Comparison of ENCODE assay signal across 8 cellular contexts in genomic region chr12:56684745-56685369, GRCh38. TPM values are rescaled to one million over a fixed set of nuclear protein-coding genes. Genes with fewer than 3 reads are reported as not detected.
DNase-seq lines count a peak whose midpoint lies in the region; ATAC-seq, FAIRE-seq and TF ChIP-seq lines count a peak whose summit lies in the region.

No MANE protein-coding gene starts in this region.

- POLR2A ChIA-PET in Caco-2 (lab: Charles Lee) (interaction anchor here (0.7 kb wide), 1 partner anchor 40 kb away, joined by 3 read pairs; the partner anchor contains the start of gene NACA), endothelial cell of umbilical vein (lab: Charles Lee) (interaction anchor here (0.7 kb wide), 1 partner anchor 925 kb away, joined by 8 read pairs; no protein-coding TSS in a partner anchor)

- dilution Hi-C loops in endothelial cell of umbilical vein (cut with MboI; ENCODE audit: extremely low pct_ligation_motif_present, low sequenced_read_pairs), result no loop called here

- intact Hi-C loops in Caco-2 (cut with micrococcal nuclease; ENCODE audit: unreplicated experiment), result no loop called here
- intact Hi-C loops in endothelial cell of umbilical vein (cut with micrococcal nuclease), result loop anchor here (5.0 kb wide), 1 partner anchor 402 kb away; the partner anchor contains the start of gene NAB2

- ATAC-seq in HG03457 (IDR thresholded peaks at IDR 0.05; ENCODE audit: unreplicated experiment) (no peak), GM18861 (IDR thresholded peaks at IDR 0.05; ENCODE audit: unreplicated experiment) (no peak)

- H3K9me3 ChIP-seq in Caco-2 (no peaks in the 10 kb centered on the region), OCI-LY3 (ENCODE audit: insufficient read depth, low read length) (no peaks in the 10 kb centered on the region), endothelial cell of umbilical vein (replicated peaks; ENCODE audit: control insufficient read depth, insufficient read depth, low read length) (no peaks in the 10 kb centered on the region), osteoblast (ENCODE audit: low read depth, low read length) (no peaks in the 10 kb centered on the region)

- no peak overlapping the region for H3K27ac Mint-ChIP-seq in Caco-2 (ENCODE audit: unreplicated experiment)

- CTCF ChIA-PET in Caco-2 (lab: Charles Lee) (interaction anchor here (0.7 to 1.1 kb wide), 2 partner anchors 48 kb away, joined by 3 to 4 read pairs; no protein-coding TSS in a partner anchor), endothelial cell of umbilical vein (lab: Charles Lee) (interaction anchor here (1.0 to 1.7 kb wide), 5 partner anchors 39 to 439 kb away, joined by 3 to 12 read pairs (median 3); no protein-coding TSS in a partner anchor)

- DNase-seq in Caco-2 (no peak), endothelial cell of umbilical vein (ENCODE audit: low read depth, low spot score) (peak; percentile 27), osteoblast (ENCODE audit: insufficient read length, low spot score, missing footprints) (peak; percentile 42), GM12891 (ENCODE audit: insufficient read length, low spot score) (no peak), globus pallidus (ENCODE audit: low spot score) (no peak)

- H3K4me3 Mint-ChIP-seq in Caco-2 (ENCODE audit: unreplicated experiment), result peak overlapping the region; percentile 42

- H4K20me1 ChIP-seq in OCI-LY3 (ENCODE audit: insufficient read depth, low read length) (peaks cover 53% of the 10 kb centered on the region), endothelial cell of umbilical vein (replicated peaks; ENCODE audit: control insufficient read depth, extremely low read depth, insufficient read depth, low read length) (peaks cover 4% of the 10 kb centered on the region), osteoblast (ENCODE audit: insufficient read depth, low read length) (peaks cover 49% of the 10 kb centered on the region)

- H3K4me2 ChIP-seq in OCI-LY3 (ENCODE audit: low read length) (peak overlapping the region; percentile 81), endothelial cell of umbilical vein (ENCODE audit: insufficient read depth, low read length) (peak overlapping the region; percentile 96), osteoblast (ENCODE audit: insufficient read depth, low read length) (peak overlapping the region; percentile 91)

- peaks cover 93% of the 10 kb centered on the region for H3K36me3 Mint-ChIP-seq in Caco-2 (ENCODE audit: insufficient read depth, unreplicated experiment)

- H3K27me3 Mint-ChIP-seq in Caco-2 (ENCODE audit: insufficient read depth, unreplicated experiment), result no peaks in the 10 kb centered on the region

- H3K79me2 ChIP-seq in OCI-LY3 (ENCODE audit: low read length), result peaks cover 89% of the 10 kb centered on the region
- H3K79me2 ChIP-seq in endothelial cell of umbilical vein (ENCODE audit: control insufficient read depth, insufficient read depth, low read length), result peaks cover 80% of the 10 kb centered on the region
- peaks cover 84% of the 10 kb centered on the region for H3K79me2 ChIP-seq in osteoblast (ENCODE audit: insufficient read depth, low read length)

- H3K4me1 ChIP-seq in Caco-2 (no peaks in the 10 kb centered on the region), OCI-LY3 (ENCODE audit: low read length) (peaks cover 28% of the 10 kb centered on the region), endothelial cell of umbilical vein (ENCODE audit: control insufficient read depth, extremely low read depth, insufficient read depth, low read length) (peaks cover 27% of the 10 kb centered on the region), osteoblast (ENCODE audit: insufficient read depth, low read length) (peaks cover 25% of the 10 kb centered on the region)

- no TSS peak for BruUV-seq in Caco-2 (replicated peaks; lab: Mats Ljungman, UMichigan)
- BruUV-seq in endothelial cell of umbilical vein (replicated peaks; lab: Mats Ljungman, UMichigan), result no TSS peak

- H3K9me1 ChIP-seq in endothelial cell of umbilical vein (replicated peaks; ENCODE audit: control insufficient read depth, extremely low read depth, insufficient read depth, low read length), result no peaks in the 10 kb centered on the region

- TF ChIP-seq POLR2A in endothelial cell of umbilical vein (IDR thresholded peaks at IDR 0.05; ENCODE audit: low read depth, low read length) (no peak), GM12891 (IDR thresholded peaks at IDR 0.05; ENCODE audit: low read depth, low read length) (no peak)

- no peaks in the 10 kb centered on the region for H3K9me3 Mint-ChIP-seq in Caco-2 (ENCODE audit: unreplicated experiment)

- H2AFZ ChIP-seq in OCI-LY3 (ENCODE audit: low read depth, low read length), result no peak overlapping the region
- no peak overlapping the region for H2AFZ ChIP-seq in endothelial cell of umbilical vein (ENCODE audit: low read depth, low read length)
- no peak overlapping the region for H2AFZ ChIP-seq in osteoblast (ENCODE audit: low read length)

- H3K36me3 ChIP-seq in Caco-2 (ENCODE audit: control insufficient read depth, insufficient read depth, low read length) (no peaks in the 10 kb centered on the region), OCI-LY3 (replicated peaks; ENCODE audit: low read depth, low read length) (peaks cover 44% of the 10 kb centered on the region), endothelial cell of umbilical vein (ENCODE audit: control insufficient read depth in 2 of 2, extremely low read depth in 1 of 2, insufficient read depth in 2 of 2, low read length in 2 of 2) (peaks cover 4 to 5% of the 10 kb centered on the region in 2 experiments), osteoblast (ENCODE audit: insufficient read depth, low read length) (peaks cover 3% of the 10 kb centered on the region)

- H3K27me3 ChIP-seq in Caco-2 (replicated peaks; ENCODE audit: control insufficient read depth, insufficient read depth, low read length) (no peaks in the 10 kb centered on the region), OCI-LY3 (ENCODE audit: low read depth, low read length) (no peaks in the 10 kb centered on the region), endothelial cell of umbilical vein (ENCODE audit: control insufficient read depth in 2 of 2, insufficient read depth in 2 of 2, low read length in 2 of 2) (no peaks in the 10 kb centered on the region), osteoblast (ENCODE audit: insufficient read depth, low read length) (no peaks in the 10 kb centered on the region)

- TF ChIP-seq CTCF in Caco-2 (IDR thresholded peaks at IDR 0.05; ENCODE audit: insufficient read depth in 1 of 2, low read depth in 1 of 2, low read length in 1 of 2, severe bottlenecking in 1 of 2, unreplicated experiment in 1 of 2), result no peak
- no peak for TF ChIP-seq CTCF in OCI-LY3 (IDR thresholded peaks at IDR 0.05; ENCODE audit: low read depth, low read length)
- TF ChIP-seq CTCF in endothelial cell of umbilical vein (IDR thresholded peaks at IDR 0.05; ENCODE audit: extremely low read depth in 1 of 2, insufficient read depth in 1 of 2, low read depth in 1 of 2, low read length in 2 of 2), result no peak
- TF ChIP-seq CTCF in osteoblast (IDR thresholded peaks at IDR 0.05; ENCODE audit: extremely low read depth, low read depth, low read length), result no peak

- peak; percentile 48 for FAIRE-seq in endothelial cell of umbilical vein (lab: Jason Lieb, UNC)
- no peak for FAIRE-seq in GM12891 (lab: Jason Lieb, UNC)

- H3K27ac ChIP-seq in OCI-LY3 (ENCODE audit: low read length) (peak overlapping the region; percentile 98), endothelial cell of umbilical vein (ENCODE audit: insufficient read depth, low read depth, low read length) (peak overlapping the region; percentile 38), osteoblast (ENCODE audit: low read depth, low read length) (peak overlapping the region; percentile 54)

- H3K4me3 ChIP-seq in Caco-2 (ENCODE audit: low read depth, low read length), result no peak overlapping the region
- peak overlapping the region; percentile 93 for H3K4me3 ChIP-seq in OCI-LY3 (ENCODE audit: low read length)
- peak overlapping the region; percentile 6 to 69 (median 14) for H3K4me3 ChIP-seq in endothelial cell of umbilical vein (replicated peaks in 1 of 3; ENCODE audit: insufficient read depth in 1 of 3, low read depth in 1 of 3, low read length in 3 of 3)
- peak overlapping the region; percentile 60 for H3K4me3 ChIP-seq in osteoblast (ENCODE audit: insufficient read depth, low read length)

- no peaks in the 10 kb centered on the region for H3K4me1 Mint-ChIP-seq in Caco-2 (ENCODE audit: low read depth, unreplicated experiment)

- peak overlapping the region; percentile 42 for H3K9ac ChIP-seq in OCI-LY3 (ENCODE audit: low read length)
- H3K9ac ChIP-seq in endothelial cell of umbilical vein (replicated peaks; ENCODE audit: extremely low read depth, insufficient read depth, low read length), result peak overlapping the region; percentile 60

RNA-seq across cellular contexts. Expression of gene PTGES3, which starts 3.2 kb away (rescaled TPM):
- total RNA-seq in Caco-2 (2022), result 241 and 242 TPM in 2 replicates
- 262 and 278 TPM in 2 replicates for total RNA-seq in endothelial cell of umbilical vein
- 33.4 and 48.5 TPM in 2 replicates for polyA plus RNA-seq in endothelial cell of umbilical vein
- 73.3 and 77.3 TPM in 2 replicates for polyA plus RNA-seq in endothelial cell of umbilical vein (2011; cell fraction: cytosol; rRNA removed)
- polyA plus RNA-seq in endothelial cell of umbilical vein (2011; cell fraction: nucleus; rRNA removed), result 37.5 and 49.3 TPM in 2 replicates
- 239 and 400 TPM in 2 replicates for polyA plus RNA-seq in endothelial cell of umbilical vein (2012)
- 21.7 and 27.4 TPM in 2 replicates for polyA minus RNA-seq in endothelial cell of umbilical vein
- 119 TPM for polyA minus RNA-seq in endothelial cell of umbilical vein (2011; cell fraction: cytosol; rRNA and poly(A)+ RNA removed)
- polyA minus RNA-seq in endothelial cell of umbilical vein (2011; cell fraction: nucleus; rRNA and poly(A)+ RNA removed), result 26.1 and 27.9 TPM in 2 replicates
- total RNA-seq in osteoblast, result 63.0 and 71.3 TPM in 2 replicates
- 158 TPM for polyA plus RNA-seq in GM12891 (2012; ENCODE audit: low read depth, missing spikeins)

RNA-seq across cellular contexts. Expression of gene ATP5F1B, which starts 39.1 kb away (rescaled TPM):
- total RNA-seq in Caco-2 (2022) (740 and 781 TPM in 2 replicates), endothelial cell of umbilical vein (520 and 590 TPM in 2 replicates), osteoblast (308 TPM in 2 replicates)
- polyA plus RNA-seq in endothelial cell of umbilical vein, result 829 and 941 TPM in 2 replicates
- polyA plus RNA-seq in endothelial cell of umbilical vein (2011; cell fraction: cytosol; rRNA removed), result 770 and 805 TPM in 2 replicates
- 569 and 590 TPM in 2 replicates for polyA plus RNA-seq in endothelial cell of umbilical vein (2011; cell fraction: nucleus; rRNA removed)
- 848 and 969 TPM in 2 replicates for polyA plus RNA-seq in endothelial cell of umbilical vein (2012)
- 1,149 and 1,211 TPM in 2 replicates for polyA minus RNA-seq in endothelial cell of umbilical vein
- 887 TPM for polyA minus RNA-seq in endothelial cell of umbilical vein (2011; cell fraction: cytosol; rRNA and poly(A)+ RNA removed)
- 125 and 191 TPM in 2 replicates for polyA minus RNA-seq in endothelial cell of umbilical vein (2011; cell fraction: nucleus; rRNA and poly(A)+ RNA removed)
- polyA plus RNA-seq in GM12891 (2012; ENCODE audit: low read depth, missing spikeins), result 754 TPM

RNA-seq across cellular contexts. Expression of gene NACA, which starts 40.2 kb away (rescaled TPM):
- total RNA-seq in Caco-2 (2022), result 784 and 804 TPM in 2 replicates
- total RNA-seq in endothelial cell of umbilical vein, result 886 and 892 TPM in 2 replicates
- polyA plus RNA-seq in endothelial cell of umbilical vein, result 130 and 260 TPM in 2 replicates
- 311 and 453 TPM in 2 replicates for polyA plus RNA-seq in endothelial cell of umbilical vein (2011; cell fraction: cytosol; rRNA removed)
- polyA plus RNA-seq in endothelial cell of umbilical vein (2011; cell fraction: nucleus; rRNA removed), result 103 and 153 TPM in 2 replicates
- polyA plus RNA-seq in endothelial cell of umbilical vein (2012), result 1,629 and 2,020 TPM in 2 replicates
- 252 TPM in 2 replicates for polyA minus RNA-seq in endothelial cell of umbilical vein
- polyA minus RNA-seq in endothelial cell of umbilical vein (2011; cell fraction: cytosol; rRNA and poly(A)+ RNA removed), result 136 TPM
- polyA minus RNA-seq in endothelial cell of umbilical vein (2011; cell fraction: nucleus; rRNA and poly(A)+ RNA removed), result 36.7 and 40.2 TPM in 2 replicates
- total RNA-seq in osteoblast, result 808 and 845 TPM in 2 replicates
- 2,973 TPM for polyA plus RNA-seq in GM12891 (2012; ENCODE audit: low read depth, missing spikeins)

RNA-seq across cellular contexts. Expression of gene BAZ2A, which starts 54.7 kb away (rescaled TPM):
- total RNA-seq in Caco-2 (2022), result 97.2 and 104 TPM in 2 replicates
- total RNA-seq in endothelial cell of umbilical vein, result 91.4 and 97.7 TPM in 2 replicates
- polyA plus RNA-seq in endothelial cell of umbilical vein, result 49.8 and 56.0 TPM in 2 replicates
- polyA plus RNA-seq in endothelial cell of umbilical vein (2011; cell fraction: cytosol; rRNA removed), result 46.7 and 47.7 TPM in 2 replicates
- 192 and 263 TPM in 2 replicates for polyA plus RNA-seq in endothelial cell of umbilical vein (2011; cell fraction: nucleus; rRNA removed)
- polyA plus RNA-seq in endothelial cell of umbilical vein (2012), result 47.3 and 50.3 TPM in 2 replicates
- 241 and 260 TPM in 2 replicates for polyA minus RNA-seq in endothelial cell of umbilical vein
- 43.2 TPM for polyA minus RNA-seq in endothelial cell of umbilical vein (2011; cell fraction: cytosol; rRNA and poly(A)+ RNA removed)
- polyA minus RNA-seq in endothelial cell of umbilical vein (2011; cell fraction: nucleus; rRNA and poly(A)+ RNA removed), result 147 and 206 TPM in 2 replicates
- 49.6 and 51.3 TPM in 2 replicates for total RNA-seq in osteoblast
- 32.1 TPM for polyA plus RNA-seq in GM12891 (2012; ENCODE audit: low read depth, missing spikeins)

Comparison
In these comparisons a context has a peak if more than half of its experiments do, and no peak if none do; other contexts are left out.
1. DNase-seq: peak in endothelial cell of umbilical vein (single experiment) and osteoblast (single experiment); none in Caco-2 (0 of 2), GM12891 (single experiment) and globus pallidus (single experiment).
2. H3K27ac ChIP-seq: peak in every context shown above with its lines; median percentile 98 in OCI-LY3; 54 in osteoblast; 38 in endothelial cell of umbilical vein.
3. Peak in every context shown above with its lines, with median percentiles within 50 percentile points of each other: H3K4me2 ChIP-seq.